Comparison of ENCODE assay signal across 1 cellular context in genomic region chr11:103926990-103927389, GRCh38.
TF ChIP-seq lines count a peak whose summit lies in the region.

No MANE protein-coding gene starts in this region.

TF ChIP-seq in IMR-90, 13 proteins besides CTCF, POLR2A, EP300 and RAD21 (continued from another document):
- TF ChIP-seq MAZ (IDR thresholded peaks at IDR 0.05; ENCODE audit: borderline replicate concordance, low read depth, low read length) (no peak), NFE2L2 (IDR thresholded peaks at IDR 0.05; ENCODE audit: low read depth, low read length) (no peak), FOS (IDR thresholded peaks at IDR 0.05; ENCODE audit: low read depth, low read length) (no peak), MXI1 (IDR thresholded peaks at IDR 0.05; ENCODE audit: borderline replicate concordance, low read depth, low read length) (no peak), CHD1 (IDR thresholded peaks at IDR 0.05; ENCODE audit: low read depth, low read length) (no peak), RFX5 (IDR thresholded peaks at IDR 0.05; ENCODE audit: low read depth, low read length) (no peak), CEBPB (IDR thresholded peaks at IDR 0.05; ENCODE audit: low read depth, low read length) (no peak)
TF ChIP-seq in IMR-90: peak in this region for 0.
